Comparison of ENCODE assay signal across 1 cellular context in the genomic region with DNA sequence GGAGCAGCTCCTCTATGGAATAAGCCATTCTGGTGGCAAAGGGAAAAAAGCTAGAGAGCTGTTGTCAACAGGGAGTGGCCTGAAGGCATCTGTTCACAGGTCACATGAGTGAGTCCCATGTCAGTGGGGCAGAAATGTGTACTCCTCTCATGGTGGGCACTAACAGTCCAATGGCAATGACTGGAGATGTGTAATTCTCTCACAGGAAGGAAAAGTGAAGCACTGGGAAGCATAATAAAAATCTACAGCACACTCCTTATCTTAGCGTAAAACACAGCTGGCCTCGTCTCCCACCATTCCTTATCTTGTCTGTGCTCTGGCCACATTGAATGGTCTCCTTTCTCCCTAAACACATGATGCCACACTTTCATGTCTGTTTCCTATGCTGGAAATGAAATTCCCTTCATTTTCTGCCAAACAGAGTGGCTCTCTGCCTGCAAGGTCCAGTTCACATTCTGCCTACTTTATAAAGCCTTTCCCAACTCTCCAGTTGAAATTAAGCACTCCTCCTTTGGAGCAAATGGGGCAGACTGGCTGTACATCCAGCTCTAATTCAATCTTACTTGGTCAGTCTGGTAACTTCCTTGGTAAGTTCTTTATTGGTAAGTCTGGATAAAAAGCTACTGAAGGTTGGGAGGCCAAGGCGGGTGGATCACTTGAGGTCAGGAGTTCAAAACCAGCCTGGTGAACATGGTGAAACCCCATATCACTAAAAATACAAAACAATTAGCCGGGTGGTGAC.
TF ChIP-seq lines count a peak whose summit lies in the region.

No MANE protein-coding gene starts in this region.

TF ChIP-seq in K562, 482 proteins besides CTCF, POLR2A, EP300 and RAD21 (continued from another document and continues in another):
- TF ChIP-seq BMI1 (IDR thresholded peaks at IDR 0.05; ENCODE audit: low read length) (no peak), FOSL1 (tag; conservative IDR thresholded peaks at IDR 0.05) (peak; percentile 71), BRD4 (IDR thresholded peaks at IDR 0.05) (no peak), PHF21A (IDR thresholded peaks at IDR 0.05; ENCODE audit: borderline replicate concordance, low read depth) (peak; percentile 24; the same call in 1 of the 2 replicates), BCOR (IDR thresholded peaks at IDR 0.05) (peak; percentile 50; the same call in 1 of the 2 replicates), ZKSCAN3 (CRISPR knock-in tag; IDR thresholded peaks at IDR 0.05) (no peak), ZNF785 (CRISPR knock-in tag; IDR thresholded peaks at IDR 0.05) (0 out of 2 replicates have a peak, but pooled peaks have one; percentile 6), HMGN3 (IDR thresholded peaks at IDR 0.05; ENCODE audit: borderline replicate concordance, extremely low read depth, insufficient read length, low read depth, low read length) (peak; percentile 84), ZNF766 (CRISPR knock-in tag; conservative IDR thresholded peaks at IDR 0.05) (peak; percentile 93), MECOM (CRISPR knock-in tag; IDR thresholded peaks at IDR 0.05) (peak; percentile 77), KAT8 (IDR thresholded peaks at IDR 0.05; ENCODE audit: low read depth) (no peak), SMC3 (conservative IDR thresholded peaks at IDR 0.05; ENCODE audit: insufficient read depth, low read depth, low read length) (no peak), RFX7 (CRISPR knock-in tag; IDR thresholded peaks at IDR 0.05) (no peak), FOXA1 (IDR thresholded peaks at IDR 0.05; ENCODE audit: borderline replicate concordance) (no peak), ZNF507 (tag; conservative IDR thresholded peaks at IDR 0.05) (no peak), ZNF3 (CRISPR knock-in tag; IDR thresholded peaks at IDR 0.05) (no peak), SRF (CRISPR knock-in tag; IDR thresholded peaks at IDR 0.05) (no peak), ZNF175 (CRISPR knock-in tag; IDR thresholded peaks at IDR 0.05; ENCODE audit: low read depth) (peak; percentile 92), NR1H2 (CRISPR knock-in tag; IDR thresholded peaks at IDR 0.05) (no peak), YY1 (IDR thresholded peaks at IDR 0.05; ENCODE audit: borderline replicate concordance in 1 of 3, control insufficient read depth in 1 of 3, extremely low read depth in 1 of 3, insufficient read depth in 3 of 3, insufficient read length in 1 of 3, insufficient replicate concordance in 2 of 3, low read depth in 1 of 3, low read length in 2 of 3) (peak in 1 of 3 experiments; percentile 29), NBN (IDR thresholded peaks at IDR 0.05; ENCODE audit: low read depth) (peak; percentile 91), ZNF778 (CRISPR knock-in tag; IDR thresholded peaks at IDR 0.05) (no peak), CBFA2T3 (IDR thresholded peaks at IDR 0.05) (peak; percentile 99), ZBTB1 (CRISPR knock-in tag; IDR thresholded peaks at IDR 0.05; ENCODE audit: borderline replicate concordance, low read depth) (no peak)
- TF ChIP-seq, protein P1, sequence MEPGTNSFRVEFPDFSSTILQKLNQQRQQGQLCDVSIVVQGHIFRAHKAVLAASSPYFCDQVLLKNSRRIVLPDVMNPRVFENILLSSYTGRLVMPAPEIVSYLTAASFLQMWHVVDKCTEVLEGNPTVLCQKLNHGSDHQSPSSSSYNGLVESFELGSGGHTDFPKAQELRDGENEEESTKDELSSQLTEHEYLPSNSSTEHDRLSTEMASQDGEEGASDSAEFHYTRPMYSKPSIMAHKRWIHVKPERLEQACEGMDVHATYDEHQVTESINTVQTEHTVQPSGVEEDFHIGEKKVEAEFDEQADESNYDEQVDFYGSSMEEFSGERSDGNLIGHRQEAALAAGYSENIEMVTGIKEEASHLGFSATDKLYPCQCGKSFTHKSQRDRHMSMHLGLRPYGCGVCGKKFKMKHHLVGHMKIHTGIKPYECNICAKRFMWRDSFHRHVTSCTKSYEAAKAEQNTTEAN (CRISPR knock-in tag; IDR thresholded peaks at IDR 0.05), result no peak
- TF ChIP-seq, protein P2, sequence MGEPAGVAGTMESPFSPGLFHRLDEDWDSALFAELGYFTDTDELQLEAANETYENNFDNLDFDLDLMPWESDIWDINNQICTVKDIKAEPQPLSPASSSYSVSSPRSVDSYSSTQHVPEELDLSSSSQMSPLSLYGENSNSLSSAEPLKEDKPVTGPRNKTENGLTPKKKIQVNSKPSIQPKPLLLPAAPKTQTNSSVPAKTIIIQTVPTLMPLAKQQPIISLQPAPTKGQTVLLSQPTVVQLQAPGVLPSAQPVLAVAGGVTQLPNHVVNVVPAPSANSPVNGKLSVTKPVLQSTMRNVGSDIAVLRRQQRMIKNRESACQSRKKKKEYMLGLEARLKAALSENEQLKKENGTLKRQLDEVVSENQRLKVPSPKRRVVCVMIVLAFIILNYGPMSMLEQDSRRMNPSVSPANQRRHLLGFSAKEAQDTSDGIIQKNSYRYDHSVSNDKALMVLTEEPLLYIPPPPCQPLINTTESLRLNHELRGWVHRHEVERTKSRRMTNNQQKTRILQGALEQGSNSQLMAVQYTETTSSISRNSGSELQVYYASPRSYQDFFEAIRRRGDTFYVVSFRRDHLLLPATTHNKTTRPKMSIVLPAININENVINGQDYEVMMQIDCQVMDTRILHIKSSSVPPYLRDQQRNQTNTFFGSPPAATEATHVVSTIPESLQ (CRISPR knock-in tag; IDR thresholded peaks at IDR 0.05), result no peak
- TF ChIP-seq, protein P3, sequence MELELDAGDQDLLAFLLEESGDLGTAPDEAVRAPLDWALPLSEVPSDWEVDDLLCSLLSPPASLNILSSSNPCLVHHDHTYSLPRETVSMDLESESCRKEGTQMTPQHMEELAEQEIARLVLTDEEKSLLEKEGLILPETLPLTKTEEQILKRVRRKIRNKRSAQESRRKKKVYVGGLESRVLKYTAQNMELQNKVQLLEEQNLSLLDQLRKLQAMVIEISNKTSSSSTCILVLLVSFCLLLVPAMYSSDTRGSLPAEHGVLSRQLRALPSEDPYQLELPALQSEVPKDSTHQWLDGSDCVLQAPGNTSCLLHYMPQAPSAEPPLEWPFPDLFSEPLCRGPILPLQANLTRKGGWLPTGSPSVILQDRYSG (tag; conservative IDR thresholded peaks at IDR 0.05; ENCODE audit: low read depth), result peak; percentile 41; the same call in 1 of the 2 replicates
- TF ChIP-seq, protein P4, sequence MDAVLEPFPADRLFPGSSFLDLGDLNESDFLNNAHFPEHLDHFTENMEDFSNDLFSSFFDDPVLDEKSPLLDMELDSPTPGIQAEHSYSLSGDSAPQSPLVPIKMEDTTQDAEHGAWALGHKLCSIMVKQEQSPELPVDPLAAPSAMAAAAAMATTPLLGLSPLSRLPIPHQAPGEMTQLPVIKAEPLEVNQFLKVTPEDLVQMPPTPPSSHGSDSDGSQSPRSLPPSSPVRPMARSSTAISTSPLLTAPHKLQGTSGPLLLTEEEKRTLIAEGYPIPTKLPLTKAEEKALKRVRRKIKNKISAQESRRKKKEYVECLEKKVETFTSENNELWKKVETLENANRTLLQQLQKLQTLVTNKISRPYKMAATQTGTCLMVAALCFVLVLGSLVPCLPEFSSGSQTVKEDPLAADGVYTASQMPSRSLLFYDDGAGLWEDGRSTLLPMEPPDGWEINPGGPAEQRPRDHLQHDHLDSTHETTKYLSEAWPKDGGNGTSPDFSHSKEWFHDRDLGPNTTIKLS (IDR thresholded peaks at IDR 0.05; ENCODE audit: borderline replicate concordance, low read depth), result peak; percentile 56; the same call in 1 of the 2 replicates
- TF ChIP-seq, protein P5, sequence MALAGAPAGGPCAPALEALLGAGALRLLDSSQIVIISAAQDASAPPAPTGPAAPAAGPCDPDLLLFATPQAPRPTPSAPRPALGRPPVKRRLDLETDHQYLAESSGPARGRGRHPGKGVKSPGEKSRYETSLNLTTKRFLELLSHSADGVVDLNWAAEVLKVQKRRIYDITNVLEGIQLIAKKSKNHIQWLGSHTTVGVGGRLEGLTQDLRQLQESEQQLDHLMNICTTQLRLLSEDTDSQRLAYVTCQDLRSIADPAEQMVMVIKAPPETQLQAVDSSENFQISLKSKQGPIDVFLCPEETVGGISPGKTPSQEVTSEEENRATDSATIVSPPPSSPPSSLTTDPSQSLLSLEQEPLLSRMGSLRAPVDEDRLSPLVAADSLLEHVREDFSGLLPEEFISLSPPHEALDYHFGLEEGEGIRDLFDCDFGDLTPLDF (CRISPR knock-in tag; IDR thresholded peaks at IDR 0.05), result no peak
- TF ChIP-seq, protein P6, sequence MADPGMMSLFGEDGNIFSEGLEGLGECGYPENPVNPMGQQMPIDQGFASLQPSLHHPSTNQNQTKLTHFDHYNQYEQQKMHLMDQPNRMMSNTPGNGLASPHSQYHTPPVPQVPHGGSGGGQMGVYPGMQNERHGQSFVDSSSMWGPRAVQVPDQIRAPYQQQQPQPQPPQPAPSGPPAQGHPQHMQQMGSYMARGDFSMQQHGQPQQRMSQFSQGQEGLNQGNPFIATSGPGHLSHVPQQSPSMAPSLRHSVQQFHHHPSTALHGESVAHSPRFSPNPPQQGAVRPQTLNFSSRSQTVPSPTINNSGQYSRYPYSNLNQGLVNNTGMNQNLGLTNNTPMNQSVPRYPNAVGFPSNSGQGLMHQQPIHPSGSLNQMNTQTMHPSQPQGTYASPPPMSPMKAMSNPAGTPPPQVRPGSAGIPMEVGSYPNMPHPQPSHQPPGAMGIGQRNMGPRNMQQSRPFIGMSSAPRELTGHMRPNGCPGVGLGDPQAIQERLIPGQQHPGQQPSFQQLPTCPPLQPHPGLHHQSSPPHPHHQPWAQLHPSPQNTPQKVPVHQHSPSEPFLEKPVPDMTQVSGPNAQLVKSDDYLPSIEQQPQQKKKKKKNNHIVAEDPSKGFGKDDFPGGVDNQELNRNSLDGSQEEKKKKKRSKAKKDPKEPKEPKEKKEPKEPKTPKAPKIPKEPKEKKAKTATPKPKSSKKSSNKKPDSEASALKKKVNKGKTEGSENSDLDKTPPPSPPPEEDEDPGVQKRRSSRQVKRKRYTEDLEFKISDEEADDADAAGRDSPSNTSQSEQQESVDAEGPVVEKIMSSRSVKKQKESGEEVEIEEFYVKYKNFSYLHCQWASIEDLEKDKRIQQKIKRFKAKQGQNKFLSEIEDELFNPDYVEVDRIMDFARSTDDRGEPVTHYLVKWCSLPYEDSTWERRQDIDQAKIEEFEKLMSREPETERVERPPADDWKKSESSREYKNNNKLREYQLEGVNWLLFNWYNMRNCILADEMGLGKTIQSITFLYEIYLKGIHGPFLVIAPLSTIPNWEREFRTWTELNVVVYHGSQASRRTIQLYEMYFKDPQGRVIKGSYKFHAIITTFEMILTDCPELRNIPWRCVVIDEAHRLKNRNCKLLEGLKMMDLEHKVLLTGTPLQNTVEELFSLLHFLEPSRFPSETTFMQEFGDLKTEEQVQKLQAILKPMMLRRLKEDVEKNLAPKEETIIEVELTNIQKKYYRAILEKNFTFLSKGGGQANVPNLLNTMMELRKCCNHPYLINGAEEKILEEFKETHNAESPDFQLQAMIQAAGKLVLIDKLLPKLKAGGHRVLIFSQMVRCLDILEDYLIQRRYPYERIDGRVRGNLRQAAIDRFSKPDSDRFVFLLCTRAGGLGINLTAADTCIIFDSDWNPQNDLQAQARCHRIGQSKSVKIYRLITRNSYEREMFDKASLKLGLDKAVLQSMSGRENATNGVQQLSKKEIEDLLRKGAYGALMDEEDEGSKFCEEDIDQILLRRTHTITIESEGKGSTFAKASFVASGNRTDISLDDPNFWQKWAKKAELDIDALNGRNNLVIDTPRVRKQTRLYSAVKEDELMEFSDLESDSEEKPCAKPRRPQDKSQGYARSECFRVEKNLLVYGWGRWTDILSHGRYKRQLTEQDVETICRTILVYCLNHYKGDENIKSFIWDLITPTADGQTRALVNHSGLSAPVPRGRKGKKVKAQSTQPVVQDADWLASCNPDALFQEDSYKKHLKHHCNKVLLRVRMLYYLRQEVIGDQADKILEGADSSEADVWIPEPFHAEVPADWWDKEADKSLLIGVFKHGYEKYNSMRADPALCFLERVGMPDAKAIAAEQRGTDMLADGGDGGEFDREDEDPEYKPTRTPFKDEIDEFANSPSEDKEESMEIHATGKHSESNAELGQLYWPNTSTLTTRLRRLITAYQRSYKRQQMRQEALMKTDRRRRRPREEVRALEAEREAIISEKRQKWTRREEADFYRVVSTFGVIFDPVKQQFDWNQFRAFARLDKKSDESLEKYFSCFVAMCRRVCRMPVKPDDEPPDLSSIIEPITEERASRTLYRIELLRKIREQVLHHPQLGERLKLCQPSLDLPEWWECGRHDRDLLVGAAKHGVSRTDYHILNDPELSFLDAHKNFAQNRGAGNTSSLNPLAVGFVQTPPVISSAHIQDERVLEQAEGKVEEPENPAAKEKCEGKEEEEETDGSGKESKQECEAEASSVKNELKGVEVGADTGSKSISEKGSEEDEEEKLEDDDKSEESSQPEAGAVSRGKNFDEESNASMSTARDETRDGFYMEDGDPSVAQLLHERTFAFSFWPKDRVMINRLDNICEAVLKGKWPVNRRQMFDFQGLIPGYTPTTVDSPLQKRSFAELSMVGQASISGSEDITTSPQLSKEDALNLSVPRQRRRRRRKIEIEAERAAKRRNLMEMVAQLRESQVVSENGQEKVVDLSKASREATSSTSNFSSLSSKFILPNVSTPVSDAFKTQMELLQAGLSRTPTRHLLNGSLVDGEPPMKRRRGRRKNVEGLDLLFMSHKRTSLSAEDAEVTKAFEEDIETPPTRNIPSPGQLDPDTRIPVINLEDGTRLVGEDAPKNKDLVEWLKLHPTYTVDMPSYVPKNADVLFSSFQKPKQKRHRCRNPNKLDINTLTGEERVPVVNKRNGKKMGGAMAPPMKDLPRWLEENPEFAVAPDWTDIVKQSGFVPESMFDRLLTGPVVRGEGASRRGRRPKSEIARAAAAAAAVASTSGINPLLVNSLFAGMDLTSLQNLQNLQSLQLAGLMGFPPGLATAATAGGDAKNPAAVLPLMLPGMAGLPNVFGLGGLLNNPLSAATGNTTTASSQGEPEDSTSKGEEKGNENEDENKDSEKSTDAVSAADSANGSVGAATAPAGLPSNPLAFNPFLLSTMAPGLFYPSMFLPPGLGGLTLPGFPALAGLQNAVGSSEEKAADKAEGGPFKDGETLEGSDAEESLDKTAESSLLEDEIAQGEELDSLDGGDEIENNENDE (IDR thresholded peaks at IDR 0.05; ENCODE audit: low read depth, low read length), result no peak
- TF ChIP-seq, protein P7, sequence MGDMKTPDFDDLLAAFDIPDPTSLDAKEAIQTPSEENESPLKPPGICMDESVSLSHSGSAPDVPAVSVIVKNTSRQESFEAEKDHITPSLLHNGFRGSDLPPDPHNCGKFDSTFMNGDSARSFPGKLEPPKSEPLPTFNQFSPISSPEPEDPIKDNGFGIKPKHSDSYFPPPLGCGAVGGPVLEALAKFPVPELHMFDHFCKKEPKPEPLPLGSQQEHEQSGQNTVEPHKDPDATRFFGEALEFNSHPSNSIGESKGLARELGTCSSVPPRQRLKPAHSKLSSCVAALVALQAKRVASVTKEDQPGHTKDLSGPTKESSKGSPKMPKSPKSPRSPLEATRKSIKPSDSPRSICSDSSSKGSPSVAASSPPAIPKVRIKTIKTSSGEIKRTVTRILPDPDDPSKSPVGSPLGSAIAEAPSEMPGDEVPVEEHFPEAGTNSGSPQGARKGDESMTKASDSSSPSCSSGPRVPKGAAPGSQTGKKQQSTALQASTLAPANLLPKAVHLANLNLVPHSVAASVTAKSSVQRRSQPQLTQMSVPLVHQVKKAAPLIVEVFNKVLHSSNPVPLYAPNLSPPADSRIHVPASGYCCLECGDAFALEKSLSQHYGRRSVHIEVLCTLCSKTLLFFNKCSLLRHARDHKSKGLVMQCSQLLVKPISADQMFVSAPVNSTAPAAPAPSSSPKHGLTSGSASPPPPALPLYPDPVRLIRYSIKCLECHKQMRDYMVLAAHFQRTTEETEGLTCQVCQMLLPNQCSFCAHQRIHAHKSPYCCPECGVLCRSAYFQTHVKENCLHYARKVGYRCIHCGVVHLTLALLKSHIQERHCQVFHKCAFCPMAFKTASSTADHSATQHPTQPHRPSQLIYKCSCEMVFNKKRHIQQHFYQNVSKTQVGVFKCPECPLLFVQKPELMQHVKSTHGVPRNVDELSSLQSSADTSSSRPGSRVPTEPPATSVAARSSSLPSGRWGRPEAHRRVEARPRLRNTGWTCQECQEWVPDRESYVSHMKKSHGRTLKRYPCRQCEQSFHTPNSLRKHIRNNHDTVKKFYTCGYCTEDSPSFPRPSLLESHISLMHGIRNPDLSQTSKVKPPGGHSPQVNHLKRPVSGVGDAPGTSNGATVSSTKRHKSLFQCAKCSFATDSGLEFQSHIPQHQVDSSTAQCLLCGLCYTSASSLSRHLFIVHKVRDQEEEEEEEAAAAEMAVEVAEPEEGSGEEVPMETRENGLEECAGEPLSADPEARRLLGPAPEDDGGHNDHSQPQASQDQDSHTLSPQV (IDR thresholded peaks at IDR 0.05), result peak; percentile 99
